ENCODE assay signal across 27 cellular contexts in the genomic region with DNA sequence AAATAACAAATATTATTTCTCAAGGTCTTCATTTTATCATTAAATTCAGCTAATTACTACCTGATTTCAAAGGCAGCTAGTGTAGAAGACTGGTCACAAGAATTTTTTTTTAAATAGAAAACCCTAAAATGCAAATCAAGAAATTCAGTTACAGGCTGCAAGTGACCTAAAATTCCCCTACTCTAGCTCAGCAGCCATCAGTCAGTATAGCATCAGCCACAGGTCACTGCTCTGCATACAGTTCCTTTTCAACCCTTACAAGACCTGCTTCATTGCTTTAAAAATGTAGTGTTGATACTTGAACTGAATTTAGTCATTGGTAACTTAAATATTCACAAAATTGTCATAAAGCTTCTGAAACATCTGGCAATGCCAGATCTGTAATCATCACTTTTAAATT. TPM values are rescaled to one million over a fixed set of nuclear protein-coding genes. Genes with fewer than 3 reads are reported as not detected.
"Had no signal": no experiment of that assay in that cellular context is flagged by ENCODE, and none has a peak within 500 bp of the region (broad histone marks: within the 10 kb centered on the region; RNA-seq: fewer than 3 reads in every experiment).

No MANE protein-coding gene starts in this region.

- H3K4me3 Mint-ChIP-seq: naive thymus-derived CD8-positive, alpha-beta T cell; neural crest cell had no signal

- ATAC-seq: left cardiac atrium; left ventricle myocardium superior; naive thymus-derived CD8-positive, alpha-beta T cell; sciatic nerve; stimulated activated naive CD8-positive, alpha-beta T cell treated with anti-CD3 and anti-CD28 coated beads, Interleukin-15, Interleukin-2, amounts not matched to agents 100 U/mL and 50 U/mL, for 24 hours had no signal

- DNase-seq: cortex of kidney; dorsolateral prefrontal cortex; effector CD8-positive, alpha-beta T cell; foreskin melanocyte; head of caudate nucleus; kidney; left cardiac atrium; left ventricle myocardium superior; naive thymus-derived CD8-positive, alpha-beta T cell; posterior cingulate gyrus; spleen; stimulated activated CD4-positive, alpha-beta T cell treated with anti-CD3 and anti-CD28 coated beads, Interleukin-15, amount 100 ng/mL, for 24 hours; stimulated activated CD4-positive, alpha-beta T cell treated with anti-CD3 and anti-CD28 coated beads, Interleukin-2, amount 100 ng/mL, for 24 hours; stimulated activated naive CD8-positive, alpha-beta T cell treated with anti-CD3 and anti-CD28 coated beads, Interleukin-15, Interleukin-2, amounts not matched to agents 100 U/mL and 50 U/mL, for 24 hours; thyroid gland; upper lobe of left lung; uterus had no signal

- H3K9me3 Mint-ChIP-seq: naive thymus-derived CD8-positive, alpha-beta T cell; neural crest cell had no signal

- H3K4me3 ChIP-seq: dorsolateral prefrontal cortex, hepatocyte, lung, spleen, suprapubic skin, thyroid gland, upper lobe of left lung, uterus had no signal

- H3K4me1 Mint-ChIP-seq: naive thymus-derived CD8-positive, alpha-beta T cell; neural crest cell had no signal

RNA-seq across cellular contexts. Expression of a gene that starts 9.5 kb away (rescaled TPM):
- total RNA-seq: kidney; left cardiac atrium; left ventricle myocardium superior; mesenteric fat pad; mononuclear cell; naive thymus-derived CD8-positive, alpha-beta T cell; neural crest cell; osteocyte; pulmonary artery endothelial cell; sciatic nerve; skeletal muscle tissue; spleen; suprapubic skin had no signal
